8 cellular contexts compared by ENCODE assay signal in the genomic region with DNA sequence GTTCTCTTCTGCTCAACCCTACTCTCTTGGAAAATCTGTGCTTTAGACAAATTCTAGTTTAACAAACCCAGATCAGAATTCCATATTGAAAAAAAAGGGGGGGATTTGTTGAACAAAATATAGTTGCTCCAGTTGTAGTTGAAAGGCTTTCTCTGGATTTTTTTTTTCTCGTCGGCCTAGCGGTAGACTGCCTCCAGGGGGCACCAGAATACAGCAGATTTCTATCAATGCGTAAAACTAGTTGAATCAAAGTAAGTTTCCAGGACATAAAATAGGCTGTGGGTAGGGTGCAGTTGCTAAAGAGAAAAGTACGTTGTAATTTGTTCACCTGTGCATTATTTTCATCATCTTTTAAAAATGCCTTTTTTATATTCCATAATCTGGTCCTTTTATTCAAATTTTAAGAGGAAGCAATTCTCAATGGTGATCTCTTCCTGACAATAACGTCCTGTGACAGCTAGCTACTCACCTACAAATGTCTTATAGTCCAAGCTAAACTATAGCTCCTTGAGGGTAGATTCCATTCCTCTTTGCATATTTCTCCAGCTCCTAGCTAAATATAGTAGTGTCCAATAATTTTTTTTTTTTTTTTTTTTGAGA.
DNase-seq lines count a peak whose midpoint lies in the region; ATAC-seq and TF ChIP-seq lines count a peak whose summit lies in the region.

No MANE protein-coding gene starts in this region.

- no peaks in the 10 kb centered on the region for H3K4me1 ChIP-seq in lower lobe of right lung

- H3K27ac ChIP-seq in coronary artery (no peak overlapping the region), lower lobe of right lung (no peak overlapping the region)

- TF ChIP-seq CTCF in coronary artery (IDR thresholded peaks at IDR 0.05) = peak; percentile 45
- TF ChIP-seq CTCF in lower lobe of right lung (IDR thresholded peaks at IDR 0.05) = peak; percentile 87

- H3K4me3 ChIP-seq in coronary artery (no peak overlapping the region), lower lobe of right lung (no peak overlapping the region)

- DNase-seq in NCI-H1417 (lab: John Stamatoyannopoulos, UW) (peak; percentile 63 to 89 (median 74)), NCI-H1417 treated with DMSO at 0.1 percent for 48 hours (lab: John Stamatoyannopoulos, UW) (no peak), NCI-H2196 (lab: John Stamatoyannopoulos, UW; ENCODE audit: unreplicated experiment) (peak; percentile 54), coronary artery (ENCODE audit: low spot score) (no peak), lower lobe of right lung (no peak)
- DNase-seq in activated CD4-positive, alpha-beta T cell treated with anti-CD3 and anti-CD28 coated beads for 4 hours = peak; percentile 52 to 71
- peak; percentile 23 for DNase-seq in stimulated activated CD8-positive, alpha-beta memory T cell treated with anti-CD3 and anti-CD28 coated beads, Interleukin-15, amount 100 ng/mL, for 24 hours (ENCODE audit: low read depth)

- ATAC-seq in lower lobe of right lung (peak; percentile 70 to 71), HG02678 (IDR thresholded peaks at IDR 0.05; ENCODE audit: unreplicated experiment) (no peak)

- H3K36me3 ChIP-seq in lower lobe of right lung = no peaks in the 10 kb centered on the region

- H3K27me3 ChIP-seq in lower lobe of right lung (ENCODE audit: low read depth) = no peaks in the 10 kb centered on the region

- intact Hi-C loops in lower lobe of right lung (cut with DNase I) = loop anchor here (5.0 kb wide), 1 partner anchor 105 kb away; a partner anchor contains a TSS

- H3K9me3 ChIP-seq in lower lobe of right lung = no peaks in the 10 kb centered on the region

Comparison
In these comparisons a context has a peak if more than half of its experiments do, and no peak if none do; other contexts are left out.
1. DNase-seq: peak in NCI-H1417 (3 of 3), NCI-H2196 (single experiment), activated CD4-positive, alpha-beta T cell treated with anti-CD3 and anti-CD28 coated beads for 4 hours (2 of 2) and stimulated activated CD8-positive, alpha-beta memory T cell treated with anti-CD3 and anti-CD28 coated beads, Interleukin-15, amount 100 ng/mL, for 24 hours (single experiment); none in NCI-H1417 treated with DMSO at 0.1 percent for 48 hours (single experiment), coronary artery (single experiment) and lower lobe of right lung (single experiment).